ENCODE assay signal across 8 cellular contexts in the genomic region with DNA sequence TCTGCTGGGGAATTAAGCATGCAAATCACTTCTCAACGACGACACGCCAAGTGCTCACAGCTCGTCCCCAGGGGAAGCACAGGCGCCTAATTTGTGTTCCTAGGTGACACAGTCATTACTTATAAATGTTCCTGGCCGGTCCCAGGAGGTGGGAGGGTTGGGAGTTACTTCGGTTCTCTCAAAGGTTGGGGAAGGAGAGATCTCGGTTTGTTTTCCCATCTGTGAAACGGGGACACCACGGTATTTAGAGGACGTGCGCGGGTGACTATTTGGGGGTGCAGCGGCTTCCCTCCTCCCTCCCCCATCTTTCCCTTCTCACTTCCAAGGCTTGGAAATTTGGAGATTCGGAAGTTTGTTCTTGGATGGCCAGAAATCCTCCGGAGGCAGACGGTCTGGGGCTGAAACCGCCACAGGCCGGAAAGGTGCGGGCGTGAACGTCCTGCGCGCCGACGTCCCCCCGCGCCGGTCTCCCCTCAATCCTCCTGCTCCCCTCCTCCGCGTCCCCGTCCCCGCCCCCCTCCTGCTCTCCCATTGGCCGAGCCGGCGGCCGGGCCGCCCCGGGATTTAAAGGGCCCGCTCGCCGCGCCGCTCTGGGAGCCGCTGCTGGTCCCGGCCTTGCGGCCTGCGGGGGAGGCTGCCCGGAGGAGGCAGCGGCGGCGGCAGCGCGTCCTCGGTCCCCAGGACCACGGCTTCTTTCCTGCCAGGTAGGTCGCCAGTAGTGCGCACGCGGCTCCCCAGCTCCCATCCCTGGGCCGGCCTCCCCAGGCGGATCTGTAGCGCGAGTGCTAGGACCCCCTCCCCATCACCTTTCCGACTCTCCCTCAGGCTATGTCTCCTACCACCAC. TPM values are rescaled to one million over a fixed set of nuclear protein-coding genes. Genes with fewer than 3 reads are reported as not detected.
A peak's percentile ranks its signal among the peaks of the same experiment; 100 is the strongest.
DNase-seq lines count a peak whose midpoint lies in the region; ATAC-seq and TF ChIP-seq lines count a peak whose summit lies in the region.

PORCN (plus strand) TSS at position 593 of the 845 bp plus-strand sequence. CDS start 829 bp downstream, outside the sequence.

- H3K9me3 ChIP-seq in BLaER1 (no peaks in the 10 kb centered on the region), Peyer's patch (no peaks in the 10 kb centered on the region), fibroblast of lung (ENCODE audit: control insufficient read depth, insufficient read depth, low read depth, low read length) (no peaks in the 10 kb centered on the region)

- no peaks in the 10 kb centered on the region for H3K27me3 Mint-ChIP-seq in nephron (ENCODE audit: low read depth)

- H3K4me1 ChIP-seq in BLaER1 (peaks cover 7% of the 10 kb centered on the region), Peyer's patch (peaks cover 0 to 5% (median 0%) of the 10 kb centered on the region in 4 donors), fibroblast of lung (ENCODE audit: control insufficient read depth, extremely low read depth, insufficient read depth, low read length) (no peaks in the 10 kb centered on the region)

- H3K4me1 Mint-ChIP-seq in nephron, result no peaks in the 10 kb centered on the region

- H3K4me2 ChIP-seq in BLaER1, result peak within 1 kb of the TSS; percentile 76
- peak within 1 kb of the TSS; percentile 87 for H3K4me2 ChIP-seq in fibroblast of lung (ENCODE audit: extremely low read depth, insufficient read depth, low read length)

- no peak for TF ChIP-seq CTCF in HL-60 (IDR thresholded peaks at IDR 0.05; ENCODE audit: insufficient read depth, low read length)
- TF ChIP-seq CTCF in Peyer's patch (IDR thresholded peaks at IDR 0.05), result no peak
- TF ChIP-seq CTCF in fibroblast of lung (conservative IDR thresholded peaks at IDR 0.05 in 1 of 2, IDR thresholded peaks at IDR 0.05 in 1 of 2; ENCODE audit: low read depth in 1 of 2, low read length in 2 of 2), result no peak
- TF ChIP-seq CTCF in nephron (IDR thresholded peaks at IDR 0.05; ENCODE audit: unreplicated experiment in 3 of 3), result no peak

- H3K36me3 ChIP-seq in BLaER1 (no peaks in the 10 kb centered on the region; the same call in 1 of the 2 replicates), Peyer's patch (no peaks in the 10 kb centered on the region), fibroblast of lung (ENCODE audit: control insufficient read depth, insufficient read depth, low read length) (no peaks in the 10 kb centered on the region)

- H3K27ac Mint-ChIP-seq in nephron, result peak within 1 kb of the TSS; percentile 37 to 75 (median 57)

- DNase-seq in HL-60 (ENCODE audit: low read depth in 1 of 2, low spot score in 1 of 2) (peak in 1 of 2 experiments; percentile 72), Peyer's patch (peak; percentile 80 to 92 (median 86)), activated T-helper 1 cell treated with Interleukin-2 at 50 U/mL for 16 hours (ENCODE audit: low read depth) (peak; percentile 68), fibroblast of lung (ENCODE audit: low read depth in 2 of 2) (peak; percentile 53 to 56)
- DNase-seq in stimulated activated naive CD8-positive, alpha-beta T cell treated with anti-CD3 and anti-CD28 coated beads, Interleukin-15, Interleukin-2, amounts not matched to agents 100 U/mL and 50 U/mL, for 24 hours, result peak; percentile 84

- peak; percentile 31 to 36 for TF ChIP-seq POLR2A in Peyer's patch (IDR thresholded peaks at IDR 0.05)

- H3K36me3 Mint-ChIP-seq in nephron (ENCODE audit: low read depth), result no peaks in the 10 kb centered on the region

- H3K27ac ChIP-seq in BLaER1 (peak within 1 kb of the TSS; percentile 63), HL-60 (replicated peaks) (peak within 1 kb of the TSS; percentile 27; the same call in 1 of the 2 replicates), Peyer's patch (peak within 1 kb of the TSS; percentile 72 to 78 (median 76)), fibroblast of lung (ENCODE audit: insufficient read depth, low read length) (peak within 1 kb of the TSS; percentile 39)

- peak within 1 kb of the TSS; percentile 86 for H2AFZ ChIP-seq in fibroblast of lung (ENCODE audit: low read length)

- no peaks in the 10 kb centered on the region for H4K20me1 ChIP-seq in BLaER1
- no peaks in the 10 kb centered on the region for H4K20me1 ChIP-seq in fibroblast of lung (ENCODE audit: control insufficient read depth, extremely low read depth, insufficient read depth, low read length)

- H3K79me2 ChIP-seq in fibroblast of lung (ENCODE audit: control insufficient read depth, insufficient read depth, low read length), result no peaks in the 10 kb centered on the region

- ATAC-seq in GM19351 (IDR thresholded peaks at IDR 0.05; ENCODE audit: unreplicated experiment), result peak; percentile 78
- peak; percentile 92 for ATAC-seq in stimulated activated naive CD8-positive, alpha-beta T cell treated with anti-CD3 and anti-CD28 coated beads, Interleukin-15, Interleukin-2, amounts not matched to agents 100 U/mL and 50 U/mL, for 24 hours

- peak within 1 kb of the TSS; percentile 93 to 96 (median 95) for H3K4me3 Mint-ChIP-seq in nephron

- H3K4me3 ChIP-seq in BLaER1 (peak within 1 kb of the TSS; percentile 74), HL-60 (replicated peaks; ENCODE audit: insufficient read depth, low read length) (peak within 1 kb of the TSS; percentile 65), Peyer's patch (peak within 1 kb of the TSS; percentile 57 to 70 (median 64)), fibroblast of lung (replicated peaks in 1 of 4; ENCODE audit: control extremely low read depth in 1 of 4, insufficient read depth in 1 of 4, low read depth in 3 of 4, low read length in 4 of 4) (peak within 1 kb of the TSS; percentile 59 to 81 (median 70))

- H3K9ac ChIP-seq in BLaER1 (peak within 1 kb of the TSS; percentile 80), fibroblast of lung (ENCODE audit: insufficient read depth, low read length) (peak within 1 kb of the TSS; percentile 75)

- H3K9me3 Mint-ChIP-seq in nephron, result peaks cover 21% of the 10 kb centered on the region

- H3K27me3 ChIP-seq in BLaER1, result peaks cover 17% of the 10 kb centered on the region
- H3K27me3 ChIP-seq in HL-60 (ENCODE audit: insufficient read depth, poor library complexity, severe bottlenecking), result no peaks in the 10 kb centered on the region
- H3K27me3 ChIP-seq in Peyer's patch, result no peaks in the 10 kb centered on the region
- H3K27me3 ChIP-seq in fibroblast of lung (ENCODE audit: control insufficient read depth, insufficient read depth, low read length), result no peaks in the 10 kb centered on the region

RNA-seq across cellular contexts. Expression of gene PORCN, which starts in this region (rescaled TPM):
- 10 to 100 TPM in 1 of 4 donors, 1 to 10 TPM in 3; 3.7 to 11.4 (median 5.2) TPM for total RNA-seq in Peyer's patch
- 6.2 and 11.4 TPM in 2 replicates for total RNA-seq in fibroblast of lung
- polyA plus RNA-seq in fibroblast of lung, result 5.4 and 6.0 TPM in 2 replicates
- polyA plus RNA-seq in fibroblast of lung (2012), result 7.1 and 9.9 TPM in 2 replicates
- polyA minus RNA-seq in fibroblast of lung (ENCODE audit: low replicate concordance), result 29.7 and 53.0 TPM in 2 replicates
